23 cellular contexts compared by ENCODE assay signal in the genomic region with DNA sequence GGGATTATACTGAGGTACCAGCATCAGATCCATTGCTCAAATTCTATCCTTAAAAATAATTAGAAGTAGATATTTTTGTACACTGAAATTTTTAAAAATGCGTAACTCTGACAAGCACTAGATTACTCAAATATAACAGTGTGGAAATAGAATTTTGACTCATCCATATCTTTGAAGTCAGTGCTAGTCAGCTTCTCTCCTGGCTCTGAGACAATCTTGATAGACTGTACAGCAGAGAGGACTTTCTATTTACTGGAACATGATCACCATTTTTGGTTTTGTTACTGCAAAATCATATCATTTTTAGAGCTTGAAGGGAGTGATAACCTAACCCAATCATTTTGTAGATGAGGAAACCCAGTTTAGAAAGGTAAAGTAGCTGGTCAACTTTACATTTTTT.
DNase-seq lines count a peak whose midpoint lies in the region; ATAC-seq and TF ChIP-seq lines count a peak whose summit lies in the region.
"Had no signal": no experiment of that assay in that cellular context is flagged by ENCODE, and none has a peak within 500 bp of the region (broad histone marks: within the 10 kb centered on the region; RNA-seq: fewer than 3 reads in every experiment).

No MANE protein-coding gene starts in this region.

- ATAC-seq in HG02870 (IDR thresholded peaks at IDR 0.05; ENCODE audit: unreplicated experiment) (no peak), GM18909 (IDR thresholded peaks at IDR 0.05; ENCODE audit: poor library complexity, unreplicated experiment) (no peak)
- ATAC-seq: A549; activated CD8-positive, alpha-beta T cell treated with anti-CD3 and anti-CD28 coated beads, Interleukin-2, amount 10 ng/mL, durations not matched to agents 7 days and 5 days; right lobe of liver; upper lobe of right lung had no signal

- in situ Hi-C loops in astrocyte of the spinal cord (cut with HindIII; ENCODE audit: low sequenced_read_pairs), result no loop called here

- H3K27ac ChIP-seq in ACC112 (ENCODE audit: low read depth, low read length), result 0 out of 2 replicates have a peak overlapping the region, but pooled peaks have one; percentile 11
- no peak overlapping the region for H3K27ac ChIP-seq in spleen
- H3K27ac ChIP-seq: A549, ovary, right lobe of liver, upper lobe of right lung had no signal

- no peaks in the 10 kb centered on the region for H3K79me2 ChIP-seq in ACC112 (ENCODE audit: control insufficient read depth, insufficient read depth, low read length, unreplicated experiment)

- TF ChIP-seq POLR2A in spleen (IDR thresholded peaks at IDR 0.05), result no peak

- DNase-seq in HUDEP-2 (lab: John Stamatoyannopoulos, UW; ENCODE audit: unreplicated experiment in 76 of 76) (peak in 41 of 76 experiments; percentile 2 to 84 (median 61)), astrocyte of the spinal cord (ENCODE audit: low read depth, low spot score) (peak; percentile 8), fibroblast of villous mesenchyme (ENCODE audit: low read depth) (peak; percentile 64), spleen (no peak), iPS-NIHi11 (ENCODE audit: low spot score) (no peak)
- DNase-seq: activated CD4-positive, CD25-positive, alpha-beta regulatory T cell treated with anti-CD3 and anti-CD28 coated beads, Interleukin-2, amount 50 U/mL, for 72 hours; activated CD8-positive, alpha-beta T cell treated with anti-CD3 and anti-CD28 coated beads, Interleukin-2, amount 10 ng/mL, durations not matched to agents 7 days and 5 days; activated naive CD4-positive, alpha-beta T cell treated with Interleukin-2 at 50 U/mL for 16 hours; activated T-cell treated with anti-CD3 and anti-CD28 coated beads, Interleukin-2, amount 50 U/mL, for 1 hour; anterior cingulate cortex; H7; mesendoderm; MM.1S; NCI-H1436; NCI-H510A treated with DMSO at 0.1 percent for 48 hours; ovary; right lobe of liver; RPMI8226; upper lobe of right lung had no signal

- no peak overlapping the region for H3K4me3 ChIP-seq in ACC112 (ENCODE audit: low read depth, low read length)
- no peak overlapping the region for H3K4me3 ChIP-seq in astrocyte of the spinal cord (ENCODE audit: low read depth, low read length)
- H3K4me3 ChIP-seq in fibroblast of villous mesenchyme (ENCODE audit: low read depth, low read length), result no peak overlapping the region
- H3K4me3 ChIP-seq in spleen, result no peak overlapping the region
- H3K4me3 ChIP-seq: A549, ovary, right lobe of liver, upper lobe of right lung had no signal

- WGBS in spleen, 5 donors, result 86 to 98% (median 92%) methylated on average over 1 of the region's 1 CpG

- H3K36me3 ChIP-seq in ACC112 (ENCODE audit: insufficient read depth, low read length) (no peaks in the 10 kb centered on the region), spleen (no peaks in the 10 kb centered on the region)
- H3K36me3 ChIP-seq: ovary, right lobe of liver, upper lobe of right lung had no signal

- TF ChIP-seq CTCF in astrocyte of the spinal cord (IDR thresholded peaks at IDR 0.05; ENCODE audit: low read depth, low read length) (no peak), fibroblast of villous mesenchyme (IDR thresholded peaks at IDR 0.05; ENCODE audit: insufficient read depth, low read depth, low read length) (no peak), spleen (IDR thresholded peaks at IDR 0.05 in 8 of 11, conservative IDR thresholded peaks at IDR 0.05 in 3 of 11) (no peak)

- H3K9me3 ChIP-seq in spleen, result peaks cover 0 to 39% (median 25%) of the 10 kb centered on the region in 8 donors
- H3K9me3 ChIP-seq: right lobe of liver, upper lobe of right lung had no signal

- intact Hi-C loops in spleen (cut with DNase I; ENCODE audit: low total_unique reads), result no loop called here

- H3K27me3 ChIP-seq in ACC112 (ENCODE audit: insufficient read depth, low read length) (no peaks in the 10 kb centered on the region), spleen (replicated peaks in 1 of 7) (no peaks in the 10 kb centered on the region)
- H3K27me3 ChIP-seq: ovary, right lobe of liver, upper lobe of right lung had no signal

- peaks cover 23% of the 10 kb centered on the region for H3K4me1 ChIP-seq in ACC112 (ENCODE audit: control insufficient read depth, insufficient read depth, low read length, unreplicated experiment)
- H3K4me1 ChIP-seq in spleen, result no peaks in the 10 kb centered on the region
- H3K4me1 ChIP-seq: A549, right lobe of liver, upper lobe of right lung had no signal

- H2AFZ ChIP-seq in ACC112 (ENCODE audit: low read length, unreplicated experiment), result peak overlapping the region; percentile 66

Comparison
In these comparisons a context has a peak if more than half of its experiments do, and no peak if none do; other contexts are left out.
1. DNase-seq: peak in HUDEP-2 (41 of 76), astrocyte of the spinal cord (single experiment) and fibroblast of villous mesenchyme (single experiment); none in spleen (single experiment) and iPS-NIHi11 (single experiment).